Comparison of ENCODE assay signal across 8 cellular contexts in the genomic region with DNA sequence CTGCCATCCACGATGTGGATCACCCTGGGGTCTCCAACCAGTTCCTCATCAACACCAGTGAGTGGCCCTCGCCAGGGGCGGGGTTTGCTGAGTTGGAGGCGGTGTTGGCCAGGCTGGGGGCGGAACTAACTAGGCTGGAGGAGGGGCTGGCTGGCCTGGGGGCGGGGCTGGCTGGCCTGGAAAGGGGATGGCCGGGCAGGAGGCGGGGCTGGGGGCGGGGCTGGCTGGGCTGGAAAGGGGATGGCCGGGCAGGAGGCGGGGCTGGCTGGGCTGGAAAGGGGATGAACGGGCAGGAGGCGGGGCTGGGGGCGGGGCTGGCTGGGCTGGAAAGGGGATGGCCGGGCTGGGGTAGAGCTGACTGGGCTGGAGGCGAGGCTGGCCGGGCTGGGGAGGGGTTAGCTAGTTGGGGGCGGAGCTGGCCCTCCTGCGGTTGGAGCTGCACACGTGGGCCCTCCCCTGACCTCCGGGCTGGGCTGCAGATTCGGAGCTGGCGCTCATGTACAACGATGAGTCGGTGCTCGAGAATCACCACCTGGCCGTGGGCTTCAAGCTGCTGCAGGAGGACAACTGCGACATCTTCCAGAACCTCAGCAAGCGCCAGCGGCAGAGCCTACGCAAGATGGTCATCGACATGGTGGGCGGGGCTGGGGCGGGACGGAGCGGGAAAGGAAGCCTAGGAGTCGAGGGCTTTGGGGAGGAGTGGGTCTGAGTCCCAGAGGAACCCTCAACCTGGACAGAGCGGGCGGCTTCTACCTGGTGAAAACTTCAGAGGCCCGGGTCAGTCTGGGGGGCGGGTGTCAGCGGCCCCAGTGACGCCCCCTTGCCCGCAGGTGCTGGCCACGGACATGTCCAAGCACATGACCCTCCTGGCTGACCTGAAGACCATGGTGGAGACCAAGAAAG. TPM values are rescaled to one million over a fixed set of nuclear protein-coding genes. Genes with fewer than 3 reads are reported as not detected.
DNase-seq lines count a peak whose midpoint lies in the region; ATAC-seq and TF ChIP-seq lines count a peak whose summit lies in the region.

No MANE protein-coding gene starts in this region.

- H3K27ac Mint-ChIP-seq in activated naive CD8-positive, alpha-beta T cell treated with anti-CD3 and anti-CD28 coated beads, Interleukin-2, amount 50 U/mL, for 24 hours, result no peak overlapping the region

- H3K9me3 ChIP-seq in BLaER1 treated with 17β-estradiol and CSF1 and Interleukin-3, amounts not matched to agents 10 nM and 100 nM (replicated peaks in 1 of 11), result no peaks in the 10 kb centered on the region
- H3K9me3 ChIP-seq in HUES64 (ENCODE audit: insufficient read depth, low read depth, low read length) (no peaks in the 10 kb centered on the region), SU-DHL-6 (ENCODE audit: insufficient read depth, low read length) (no peaks in the 10 kb centered on the region), tibial artery (no peaks in the 10 kb centered on the region)

- H3F3A ChIP-seq in SU-DHL-6 (ENCODE audit: insufficient read depth), result peaks cover 4% of the 10 kb centered on the region; the same call in 1 of the 2 replicates

- peak overlapping the region; percentile 65 to 91 (median 79) for H3K4me2 ChIP-seq in BLaER1 treated with 17β-estradiol and CSF1 and Interleukin-3, amounts not matched to agents 10 nM and 100 nM
- H3K4me2 ChIP-seq in SU-DHL-6 (ENCODE audit: low read depth, low read length, poor library complexity, severe bottlenecking), result peak overlapping the region; percentile 39

- H3K27me3 Mint-ChIP-seq in activated naive CD8-positive, alpha-beta T cell treated with anti-CD3 and anti-CD28 coated beads, Interleukin-2, amount 50 U/mL, for 24 hours, result peaks cover 5% of the 10 kb centered on the region

- no peak overlapping the region for H2AFZ ChIP-seq in SU-DHL-6 (ENCODE audit: low read depth, low read length, severe bottlenecking)

- WGBS in HUES64, result 9% methylated on average over 45 of the region's 45 CpGs

- peak; percentile 89 for ATAC-seq in GM19467 (IDR thresholded peaks at IDR 0.05; ENCODE audit: unreplicated experiment)
- ATAC-seq in activated naive CD8-positive, alpha-beta T cell treated with anti-CD3 and anti-CD28 coated beads, Interleukin-2, amount 50 U/mL, for 24 hours, result peak; percentile 95

- no peaks in the 10 kb centered on the region for H3K9me2 ChIP-seq in SU-DHL-6 (replicated peaks; ENCODE audit: insufficient read depth, low read length)

- H3K36me3 ChIP-seq in BLaER1 treated with 17β-estradiol and CSF1 and Interleukin-3, amounts not matched to agents 10 nM and 100 nM, result peaks cover 9 to 57% (median 39%) of the 10 kb centered on the region in 11 experiments; a peak in 18 of 22 replicates
- H3K36me3 ChIP-seq in HUES64 (ENCODE audit: insufficient read depth, low read length), result no peaks in the 10 kb centered on the region
- no peaks in the 10 kb centered on the region for H3K36me3 ChIP-seq in SU-DHL-6 (ENCODE audit: low read length)
- peaks cover 0 to 24% (median 19%) of the 10 kb centered on the region in 3 donors for H3K36me3 ChIP-seq in tibial artery

- H3K4me1 Mint-ChIP-seq in activated naive CD8-positive, alpha-beta T cell treated with anti-CD3 and anti-CD28 coated beads, Interleukin-2, amount 50 U/mL, for 24 hours, result peaks cover 12% of the 10 kb centered on the region

- H3K4me3 ChIP-seq in BLaER1 treated with 17β-estradiol and CSF1 and Interleukin-3, amounts not matched to agents 10 nM and 100 nM, result peak overlapping the region in 7 of 10 experiments; percentile 34 to 59 (median 41); a peak in 12 of 20 replicates
- H3K4me3 ChIP-seq in HUES64 (ENCODE audit: low read length) (peak overlapping the region; percentile 83), SU-DHL-6 (ENCODE audit: insufficient read depth, low read length, poor library complexity, severe bottlenecking) (no peak overlapping the region), tibial artery (peak overlapping the region; percentile 30 to 49)

- peak overlapping the region in 5 of 11 experiments; percentile 10 to 44 (median 40); a peak in 5 of 22 replicates for H3K9ac ChIP-seq in BLaER1 treated with 17β-estradiol and CSF1 and Interleukin-3, amounts not matched to agents 10 nM and 100 nM
- H3K9ac ChIP-seq in HUES64 (ENCODE audit: low read depth, low read length), result peak overlapping the region; percentile 67
- H3K9ac ChIP-seq in SU-DHL-6 (ENCODE audit: low read length), result no peak overlapping the region

- H3K9me3 Mint-ChIP-seq in activated naive CD8-positive, alpha-beta T cell treated with anti-CD3 and anti-CD28 coated beads, Interleukin-2, amount 50 U/mL, for 24 hours, result no peaks in the 10 kb centered on the region

- H3K79me2 ChIP-seq in SU-DHL-6 (ENCODE audit: insufficient read depth, low read length), result no peaks in the 10 kb centered on the region

- H3K36me3 Mint-ChIP-seq in activated naive CD8-positive, alpha-beta T cell treated with anti-CD3 and anti-CD28 coated beads, Interleukin-2, amount 50 U/mL, for 24 hours (ENCODE audit: low read depth), result peaks cover 4% of the 10 kb centered on the region

- H3K27me3 ChIP-seq in BLaER1 treated with 17β-estradiol and CSF1 and Interleukin-3, amounts not matched to agents 10 nM and 100 nM, result no peaks in the 10 kb centered on the region
- no peaks in the 10 kb centered on the region; the same call in 1 of the 2 replicates for H3K27me3 ChIP-seq in HUES64 (ENCODE audit: insufficient read depth, low read length)
- no peaks in the 10 kb centered on the region for H3K27me3 ChIP-seq in SU-DHL-6 (ENCODE audit: low read length)
- no peaks in the 10 kb centered on the region for H3K27me3 ChIP-seq in tibial artery

- H4K20me1 ChIP-seq in BLaER1 treated with 17β-estradiol and CSF1 and Interleukin-3, amounts not matched to agents 10 nM and 100 nM, result peaks cover 0 to 7% (median 0%) of the 10 kb centered on the region in 11 experiments; a peak in 4 of 22 replicates
- no peaks in the 10 kb centered on the region for H4K20me1 ChIP-seq in SU-DHL-6 (ENCODE audit: low read depth, low read length)

- H3K4me1 ChIP-seq in BLaER1 treated with 17β-estradiol and CSF1 and Interleukin-3, amounts not matched to agents 10 nM and 100 nM, result peaks cover 6 to 18% (median 8%) of the 10 kb centered on the region in 10 experiments
- no peaks in the 10 kb centered on the region for H3K4me1 ChIP-seq in HUES64 (ENCODE audit: insufficient read depth, low read length)
- H3K4me1 ChIP-seq in tibial artery, result peaks cover 0 to 9% (median 3%) of the 10 kb centered on the region in 4 donors

- intact Hi-C loops in cardiac septum (cut with DNase I) (no loop called here), tibial artery (cut with DNase I; ENCODE audit: low total_unique reads) (no loop called here)

- peak overlapping the region in 1 of 11 experiments; percentile 32; a peak in 2 of 22 replicates for H3K27ac ChIP-seq in BLaER1 treated with 17β-estradiol and CSF1 and Interleukin-3, amounts not matched to agents 10 nM and 100 nM
- H3K27ac ChIP-seq in HUES64 (ENCODE audit: low read depth, low read length) (no peak overlapping the region), SU-DHL-6 (ENCODE audit: low read depth, low read length) (no peak overlapping the region), tibial artery (no peak overlapping the region)

- DNase-seq in activated naive CD8-positive, alpha-beta T cell treated with anti-CD3 and anti-CD28 coated beads, Interleukin-2, amount 50 U/mL, for 24 hours, result peak; percentile 91
- DNase-seq in cardiac septum (ENCODE audit: low spot score) (peak; percentile 95), pons (ENCODE audit: low spot score) (peak; percentile 71), tibial artery (peak; percentile 91 to 96)

- H3K4me3 Mint-ChIP-seq in activated naive CD8-positive, alpha-beta T cell treated with anti-CD3 and anti-CD28 coated beads, Interleukin-2, amount 50 U/mL, for 24 hours, result no peak overlapping the region

- TF ChIP-seq CTCF in SU-DHL-6 (IDR thresholded peaks at IDR 0.05; ENCODE audit: insufficient read depth, low read length, poor library complexity, severe bottlenecking) (no peak), tibial artery (IDR thresholded peaks at IDR 0.05) (no peak)

RNA-seq across cellular contexts. Expression of a gene that starts 41.0 kb away (rescaled TPM):
- 1.7 TPM for polyA plus RNA-seq in HUES64 (2013, experiment 1 of 2)
- polyA plus RNA-seq in HUES64 (2013, experiment 2 of 2), result 2.5 TPM
- total RNA-seq in cardiac septum, result 8.2 TPM

RNA-seq across cellular contexts. Expression of a gene that starts 41.9 kb away (rescaled TPM):
- 55.3 TPM for polyA plus RNA-seq in HUES64 (2013, experiment 1 of 2)
- 51.2 TPM for polyA plus RNA-seq in HUES64 (2013, experiment 2 of 2)
- 66.7 TPM for total RNA-seq in cardiac septum

RNA-seq across cellular contexts. Expression of a gene that starts 55.9 kb away (rescaled TPM):
- 1.1 TPM for polyA plus RNA-seq in HUES64 (2013, experiment 1 of 2)
- 1.0 TPM for polyA plus RNA-seq in HUES64 (2013, experiment 2 of 2)
- 0.75 TPM for total RNA-seq in cardiac septum

RNA-seq across cellular contexts. Expression of a gene that starts 58.0 kb away (rescaled TPM):
- polyA plus RNA-seq in HUES64 (2013, experiment 1 of 2), result 160 TPM
- 142 TPM for polyA plus RNA-seq in HUES64 (2013, experiment 2 of 2)
- total RNA-seq in cardiac septum, result 140 TPM
